17 cellular contexts compared by ENCODE assay signal in genomic region chr16:51473091-51473490, GRCh38.
DNase-seq lines count a peak whose midpoint lies in the region; ATAC-seq, FAIRE-seq and TF ChIP-seq lines count a peak whose summit lies in the region.
"Had no signal": no experiment of that assay in that cellular context is flagged by ENCODE, and none has a peak within 500 bp of the region (broad histone marks: within the 10 kb centered on the region; RNA-seq: fewer than 3 reads in every experiment).

No MANE protein-coding gene starts in this region.

- TF ChIP-seq CTCF in astrocyte (IDR thresholded peaks at IDR 0.05; ENCODE audit: insufficient read depth, low read depth, low read length) (no peak), fibroblast of pulmonary artery (IDR thresholded peaks at IDR 0.05; ENCODE audit: low read length, missing control alignments) (no peak), lower lobe of right lung (IDR thresholded peaks at IDR 0.05) (no peak)

- no peak overlapping the region for H3K4me3 Mint-ChIP-seq in astrocyte (ENCODE audit: unreplicated experiment)
- H3K4me3 Mint-ChIP-seq: CD4-positive, alpha-beta memory T cell had no signal

- H2AFZ ChIP-seq in astrocyte (ENCODE audit: low read depth, low read length): no peak overlapping the region

- H3K27ac Mint-ChIP-seq in astrocyte (ENCODE audit: unreplicated experiment): no peak overlapping the region
- H3K27ac Mint-ChIP-seq: CD4-positive, alpha-beta memory T cell had no signal

- DNase-seq in LHCN-M2 (ENCODE audit: low read depth) (peak; percentile 6), astrocyte (ENCODE audit: low read depth) (no peak), fibroblast of pulmonary artery (ENCODE audit: low read depth) (peak; percentile 7), dermis blood vessel endothelial cell (no peak), lower lobe of right lung (no peak), GM19238 (ENCODE audit: insufficient read length, low spot score) (no peak)
- no peak for DNase-seq in stimulated activated CD4-positive, alpha-beta T cell treated with anti-CD3 and anti-CD28 coated beads, Interleukin-2, amount 100 ng/mL, for 48 hours
- DNase-seq: BE2C; CD4-positive, alpha-beta memory T cell; DMS79; EL had no signal

- H3K9me3 ChIP-seq in astrocyte (ENCODE audit: insufficient read depth, low read depth, low read length) (no peaks in the 10 kb centered on the region), lower lobe of right lung (no peaks in the 10 kb centered on the region)
- H3K9me3 ChIP-seq: A549, BE2C had no signal

- H3K4me1 Mint-ChIP-seq in astrocyte (ENCODE audit: low read depth, unreplicated experiment): no peaks in the 10 kb centered on the region
- H3K4me1 Mint-ChIP-seq: CD4-positive, alpha-beta memory T cell had no signal

- H3K27me3 ChIP-seq in astrocyte (ENCODE audit: insufficient read depth, low read length) (no peaks in the 10 kb centered on the region), lower lobe of right lung (ENCODE audit: low read depth) (no peaks in the 10 kb centered on the region)
- H3K27me3 ChIP-seq: BE2C had no signal

- intact Hi-C loops in lower lobe of right lung (cut with DNase I): no loop called here

- no peak overlapping the region for H3K9ac ChIP-seq in astrocyte (ENCODE audit: low read length)

- no peaks in the 10 kb centered on the region for H3K36me3 Mint-ChIP-seq in astrocyte (ENCODE audit: low read depth, unreplicated experiment)
- H3K36me3 Mint-ChIP-seq: CD4-positive, alpha-beta memory T cell had no signal

- H4K20me1 ChIP-seq in astrocyte (ENCODE audit: insufficient read depth, low read length): no peaks in the 10 kb centered on the region

- ATAC-seq in lower lobe of right lung: no peak
- ATAC-seq: A549, HCT116 had no signal

- H3K4me3 ChIP-seq in astrocyte (ENCODE audit: insufficient read depth, low read depth, low read length) (no peak overlapping the region), fibroblast of pulmonary artery (replicated peaks; ENCODE audit: low read depth, low read length) (no peak overlapping the region), lower lobe of right lung (no peak overlapping the region)
- H3K4me3 ChIP-seq: A549 had no signal

- FAIRE-seq in astrocyte (lab: Jason Lieb, UNC): peak; percentile 29
- FAIRE-seq: A549, G401.6, GM12891, H54 had no signal

- H3K4me2 ChIP-seq in astrocyte (ENCODE audit: low read length): no peak overlapping the region
- H3K4me2 ChIP-seq: A549 had no signal

- no peaks in the 10 kb centered on the region for H3K79me2 ChIP-seq in astrocyte (ENCODE audit: insufficient read depth, low read length)

- H3K27me3 Mint-ChIP-seq in astrocyte (ENCODE audit: low read depth, unreplicated experiment): peaks cover 5% of the 10 kb centered on the region
- H3K27me3 Mint-ChIP-seq: CD4-positive, alpha-beta memory T cell had no signal

- H3K27ac ChIP-seq in astrocyte (ENCODE audit: low read depth, low read length) (no peak overlapping the region), lower lobe of right lung (no peak overlapping the region)
- H3K27ac ChIP-seq: A549, C4-2B had no signal

- H3K4me1 ChIP-seq in astrocyte (ENCODE audit: insufficient read depth, low read length): no peaks in the 10 kb centered on the region
- no peaks in the 10 kb centered on the region for H3K4me1 ChIP-seq in lower lobe of right lung
- H3K4me1 ChIP-seq: A549, BE2C had no signal

- H3K36me3 ChIP-seq in astrocyte (ENCODE audit: insufficient read depth, low read length) (no peaks in the 10 kb centered on the region), lower lobe of right lung (no peaks in the 10 kb centered on the region)
- H3K36me3 ChIP-seq: BE2C had no signal

- no peaks in the 10 kb centered on the region for H3K9me3 Mint-ChIP-seq in astrocyte (ENCODE audit: unreplicated experiment)

Comparison
In these comparisons a context has a peak if more than half of its experiments do, and no peak if none do; other contexts are left out.
1. DNase-seq: peak in LHCN-M2 (single experiment) and fibroblast of pulmonary artery (single experiment); none in astrocyte (single experiment), dermis blood vessel endothelial cell (single experiment), lower lobe of right lung (single experiment), GM19238 (single experiment) and stimulated activated CD4-positive, alpha-beta T cell treated with anti-CD3 and anti-CD28 coated beads, Interleukin-2, amount 100 ng/mL, for 48 hours (0 of 2).